Comparison of ENCODE assay signal across 8 cellular contexts in the genomic region with DNA sequence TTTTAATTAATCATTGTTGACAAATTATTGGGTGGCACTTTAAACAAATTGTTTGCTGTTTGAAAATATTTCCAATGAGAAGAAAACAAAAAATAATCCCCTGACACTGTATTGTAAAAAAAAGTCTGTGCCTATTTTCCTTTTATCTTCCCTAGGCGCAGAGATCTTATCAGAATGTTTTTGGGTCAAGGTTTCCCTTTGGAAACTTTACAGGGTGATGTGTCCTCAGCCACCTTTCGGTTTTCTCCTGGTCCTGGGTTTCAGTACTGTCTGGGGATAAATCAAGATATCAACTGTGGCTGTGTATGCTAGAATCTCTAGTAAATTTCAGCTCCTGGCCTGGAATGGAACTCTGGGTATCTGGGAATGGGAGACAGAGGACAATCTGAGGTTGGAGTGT. TPM values are rescaled to one million over a fixed set of nuclear protein-coding genes. Genes with fewer than 3 reads are reported as not detected.
DNase-seq lines count a peak whose midpoint lies in the region; ATAC-seq and TF ChIP-seq lines count a peak whose summit lies in the region.

No MANE protein-coding gene starts in this region.

- H3K27me3 Mint-ChIP-seq in activated naive CD4-positive, alpha-beta T cell treated with anti-CD3 and anti-CD28 coated beads, Interleukin-2, amount 10 ng/mL, durations not matched to agents 7 days and 5 days: no peaks in the 10 kb centered on the region
- no peaks in the 10 kb centered on the region for H3K27me3 Mint-ChIP-seq in T-helper 17 cell

- peaks cover 5% of the 10 kb centered on the region for H3K4me1 ChIP-seq in thymus (ENCODE audit: control insufficient read depth, insufficient read depth, low read length)

- H3K36me3 Mint-ChIP-seq in activated naive CD4-positive, alpha-beta T cell treated with anti-CD3 and anti-CD28 coated beads, Interleukin-2, amount 10 ng/mL, durations not matched to agents 7 days and 5 days: peaks cover 55% of the 10 kb centered on the region
- peaks cover 13% of the 10 kb centered on the region for H3K36me3 Mint-ChIP-seq in T-helper 17 cell (ENCODE audit: low read depth)

- DNase-seq in activated naive CD4-positive, alpha-beta T cell treated with anti-CD3 and anti-CD28 coated beads, Interleukin-2, amount 10 ng/mL, durations not matched to agents 7 days and 5 days: no peak
- no peak for DNase-seq in activated naive CD4-positive, alpha-beta T cell treated with anti-CD3 and anti-CD28 coated beads, Interleukin-2, amount 50 U/mL, for 16 hours
- DNase-seq in T-helper 17 cell: no peak
- no peak for DNase-seq in fibroblast of the aortic adventitia (ENCODE audit: low read depth)
- DNase-seq in GM19238 (ENCODE audit: insufficient read length, low spot score): no peak

- H3K27me3 ChIP-seq in thymus (ENCODE audit: control insufficient read depth, insufficient read depth): no peaks in the 10 kb centered on the region

- H3K36me3 ChIP-seq in thymus (ENCODE audit: control insufficient read depth, insufficient read depth): peaks cover 15% of the 10 kb centered on the region

- H3K9me3 Mint-ChIP-seq in activated naive CD4-positive, alpha-beta T cell treated with anti-CD3 and anti-CD28 coated beads, Interleukin-2, amount 10 ng/mL, durations not matched to agents 7 days and 5 days: peaks cover 33% of the 10 kb centered on the region

- H3K4me3 Mint-ChIP-seq in activated naive CD4-positive, alpha-beta T cell treated with anti-CD3 and anti-CD28 coated beads, Interleukin-2, amount 10 ng/mL, durations not matched to agents 7 days and 5 days: peak overlapping the region; percentile 94
- peak overlapping the region; percentile 94 for H3K4me3 Mint-ChIP-seq in T-helper 17 cell

- no peak overlapping the region for H3K27ac ChIP-seq in thymus (ENCODE audit: low read depth)

- TF ChIP-seq CTCF in fibroblast of the aortic adventitia (IDR thresholded peaks at IDR 0.05; ENCODE audit: insufficient read depth, low read length): no peak

- H3K9me3 ChIP-seq in T-helper 17 cell (ENCODE audit: control insufficient read depth, low read length, poor library complexity, severe bottlenecking): no peaks in the 10 kb centered on the region
- peaks cover 2% of the 10 kb centered on the region for H3K9me3 ChIP-seq in thymus (ENCODE audit: control insufficient read depth)

- H3K4me1 Mint-ChIP-seq in activated naive CD4-positive, alpha-beta T cell treated with anti-CD3 and anti-CD28 coated beads, Interleukin-2, amount 10 ng/mL, durations not matched to agents 7 days and 5 days: peaks cover 32% of the 10 kb centered on the region
- peaks cover 42% of the 10 kb centered on the region for H3K4me1 Mint-ChIP-seq in T-helper 17 cell

- peak overlapping the region; percentile 97 for H3K27ac Mint-ChIP-seq in activated naive CD4-positive, alpha-beta T cell treated with anti-CD3 and anti-CD28 coated beads, Interleukin-2, amount 10 ng/mL, durations not matched to agents 7 days and 5 days
- H3K27ac Mint-ChIP-seq in T-helper 17 cell: peak overlapping the region; percentile 96

- 94% methylated on average over 2 of the region's 2 CpGs for WGBS in thymus

- no peak for ATAC-seq in T-helper 17 cell
- no peak for ATAC-seq in HG03354 (IDR thresholded peaks at IDR 0.05; ENCODE audit: poor library complexity, severe bottlenecking, unreplicated experiment)
- ATAC-seq in GM19452 (IDR thresholded peaks at IDR 0.05; ENCODE audit: unreplicated experiment): no peak

- H3K4me3 ChIP-seq in fibroblast of the aortic adventitia (ENCODE audit: low read depth, low read length): peak overlapping the region; percentile 85
- H3K4me3 ChIP-seq in thymus (ENCODE audit: low read length): peak overlapping the region; percentile 57

- CTCF ChIA-PET in activated naive CD4-positive, alpha-beta T cell treated with anti-CD3 and anti-CD28 coated beads, Interleukin-2, amount 10 ng/mL, durations not matched to agents 7 days and 5 days (lab: Charles Lee): no interaction called here

RNA-seq across cellular contexts. Expression of a gene that starts 1.4 kb away (rescaled TPM):
- total RNA-seq in T-helper 17 cell (10 to 100 TPM; 13.0 to 13.5 TPM), fibroblast of the aortic adventitia (ENCODE audit: low replicate concordance) (2.9 and 5.6 TPM in 2 replicates)
- polyA plus RNA-seq in thymus: 8.9 TPM
